Comparison of ENCODE assay signal across 2 cellular contexts in the genomic region with DNA sequence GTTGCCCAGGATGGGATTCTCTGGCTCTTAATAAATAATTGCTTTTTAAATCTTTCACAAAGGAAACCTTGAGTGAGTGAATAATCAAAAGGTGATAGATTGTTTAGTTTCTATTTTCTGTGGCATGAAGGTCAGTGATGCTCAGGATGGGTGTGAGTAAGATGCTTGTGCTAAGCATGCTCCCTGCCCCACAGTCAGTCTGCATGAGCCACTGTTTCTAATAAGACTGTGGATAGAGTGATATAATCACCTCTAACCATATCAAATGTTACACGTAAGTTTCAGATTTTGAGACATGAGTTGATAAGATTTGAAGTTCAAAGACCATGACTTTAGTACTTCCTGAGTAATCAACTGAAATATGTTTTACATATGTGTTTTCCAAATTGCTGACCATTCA.
A peak's percentile ranks its signal among the peaks of the same experiment; 100 is the strongest.
TF ChIP-seq lines count a peak whose summit lies in the region.

No MANE protein-coding gene starts in this region.

TF ChIP-seq in IMR-90, 13 proteins besides CTCF, POLR2A, EP300 and RAD21:
- TF ChIP-seq MAFK (IDR thresholded peaks at IDR 0.05; ENCODE audit: low read depth, low read length), result 0 out of 2 replicates have a peak, but pooled peaks have one; percentile 12
- no peak for TF ChIP-seq RCOR1 (IDR thresholded peaks at IDR 0.05; ENCODE audit: insufficient replicate concordance, low read length)
- no peak for TF ChIP-seq NFE2L2 (IDR thresholded peaks at IDR 0.05; ENCODE audit: low read depth, low read length)
- TF ChIP-seq SMC3 (IDR thresholded peaks at IDR 0.05; ENCODE audit: low read depth, low read length), result no peak
- TF ChIP-seq FOS (IDR thresholded peaks at IDR 0.05; ENCODE audit: low read depth, low read length), result no peak
TF ChIP-seq in IMR-90: peak in this region for 1.

TF ChIP-seq in K562, 482 proteins besides CTCF, POLR2A, EP300 and RAD21:
- TF ChIP-seq ZNF316 (IDR thresholded peaks at IDR 0.05) (peak; percentile 75), C11orf30 (IDR thresholded peaks at IDR 0.05; ENCODE audit: low read depth) (0 out of 2 replicates have a peak, but pooled peaks have one; percentile 27), SPI1 (IDR thresholded peaks at IDR 0.05; ENCODE audit: borderline replicate concordance, low read depth, low read length) (no peak)
